Comparison of ENCODE assay signal across 9 cellular contexts in genomic region chr1:19398309-19398760, GRCh38.
DNase-seq lines count a peak whose midpoint lies in the region; ATAC-seq and TF ChIP-seq lines count a peak whose summit lies in the region.
"Had no signal": no experiment of that assay in that cellular context is flagged by ENCODE, and none has a peak within 500 bp of the region (broad histone marks: within the 10 kb centered on the region; RNA-seq: fewer than 3 reads in every experiment).

No MANE protein-coding gene starts in this region.

- H3K9me3 Mint-ChIP-seq in endodermal cell = no peaks in the 10 kb centered on the region

- H3K9me3 ChIP-seq in MG63 = no peaks in the 10 kb centered on the region
- H3K9me3 ChIP-seq in endodermal cell (ENCODE audit: control insufficient read depth, low read length) = no peaks in the 10 kb centered on the region
- no peaks in the 10 kb centered on the region for H3K9me3 ChIP-seq in trophoblast cell (ENCODE audit: insufficient read depth, low read depth, low read length)
- no peaks in the 10 kb centered on the region for H3K9me3 ChIP-seq in prostate gland
- H3K9me3 ChIP-seq: neutrophil had no signal

- H3K27ac ChIP-seq in endodermal cell (ENCODE audit: low read depth, low read length) (no peak overlapping the region), trophoblast cell (ENCODE audit: low read depth, low read length) (peak overlapping the region; percentile 66), prostate gland (no peak overlapping the region)
- H3K27ac ChIP-seq: neutrophil had no signal

- WGBS in endodermal cell (ENCODE audit: insufficient coverage in 1 of 2, insufficient read length in 1 of 2), 2 experiments = 94% methylated on average over 8 to 9 of the region's 9 CpGs
- WGBS in trophoblast cell (ENCODE audit: extremely low coverage, insufficient coverage, insufficient read length) = no CpG with 5 or more reads among the region's 9 CpGs
- WGBS in prostate gland = 64% methylated on average over 9 of the region's 9 CpGs

- H2AK5ac ChIP-seq in trophoblast cell (ENCODE audit: low read length) = no peak overlapping the region

- H3K79me2 ChIP-seq in trophoblast cell (ENCODE audit: control insufficient read depth, insufficient read depth, low read length, poor library complexity) = peaks cover 8% of the 10 kb centered on the region

- no peak overlapping the region for H2BK120ac ChIP-seq in trophoblast cell (ENCODE audit: insufficient read depth, low read length, poor library complexity)

- H3K4me1 ChIP-seq in endodermal cell (ENCODE audit: control insufficient read depth, insufficient read depth, low read length) = peaks cover 10% of the 10 kb centered on the region
- peaks cover 47 to 51% of the 10 kb centered on the region in 2 experiments for H3K4me1 ChIP-seq in trophoblast cell (ENCODE audit: control insufficient read depth in 1 of 2, insufficient read depth in 2 of 2, low read length in 2 of 2)
- H3K4me1 ChIP-seq in prostate gland (replicated peaks) = peaks cover 7% of the 10 kb centered on the region

- peak overlapping the region; percentile 36 for H3K27ac Mint-ChIP-seq in endodermal cell

- TF ChIP-seq CTCF in endodermal cell (conservative IDR thresholded peaks at IDR 0.05) (no peak), prostate gland (IDR thresholded peaks at IDR 0.05) (peak in 1 of 4 experiments; percentile 19)

- H3K9ac ChIP-seq in endodermal cell (ENCODE audit: extremely low read depth, low read length, poor library complexity, severe bottlenecking) (no peak overlapping the region), trophoblast cell (ENCODE audit: low read length) (no peak overlapping the region)

- peaks cover 13% of the 10 kb centered on the region for H3K36me3 Mint-ChIP-seq in endodermal cell (ENCODE audit: low read depth)

- TF ChIP-seq POLR2A in prostate gland (IDR thresholded peaks at IDR 0.05) = no peak

- H4K8ac ChIP-seq in trophoblast cell (ENCODE audit: low read depth, low read length) = peak overlapping the region; percentile 5

- peak overlapping the region; percentile 29 for H3K14ac ChIP-seq in trophoblast cell (ENCODE audit: low read length)

- H3K4me3 Mint-ChIP-seq in endodermal cell = no peak overlapping the region

- H2BK5ac ChIP-seq in trophoblast cell (ENCODE audit: low read depth, low read length, poor library complexity) = peak overlapping the region; percentile 37

- no peak overlapping the region for H4K12ac ChIP-seq in trophoblast cell (ENCODE audit: low read depth, low read length)

- peak overlapping the region; percentile 34 for H3K18ac ChIP-seq in trophoblast cell (ENCODE audit: low read length)

- H3K23ac ChIP-seq in trophoblast cell (ENCODE audit: low read length) = no peak overlapping the region

- no peak overlapping the region for H2BK12ac ChIP-seq in trophoblast cell (ENCODE audit: low read length)

- intact Hi-C loops in sciatic nerve (cut with DNase I) (no loop called here), prostate gland (cut with DNase I) (no loop called here)

- no peak overlapping the region for H3K4me3 ChIP-seq in MG63
- H3K4me3 ChIP-seq in endodermal cell (ENCODE audit: low read length) = no peak overlapping the region
- H3K4me3 ChIP-seq in trophoblast cell (ENCODE audit: low read depth, low read length) = no peak overlapping the region
- H3K4me3 ChIP-seq in prostate gland = no peak overlapping the region

- H3K79me1 ChIP-seq in trophoblast cell (ENCODE audit: low read length) = peaks cover 6% of the 10 kb centered on the region

- DNase-seq in CD1c-positive myeloid dendritic cell (ENCODE audit: extremely low spot score) = peak; percentile 72
- peak; percentile 57 for DNase-seq in MG63
- DNase-seq in endodermal cell = no peak
- peak; percentile 87 to 95 for DNase-seq in trophoblast cell
- no peak for DNase-seq in sciatic nerve (ENCODE audit: low spot score)
- DNase-seq in prostate gland (ENCODE audit: low spot score) = no peak
- no peak for DNase-seq in NCI-H2227 treated with DMSO at 0.1 percent for 48 hours (lab: John Stamatoyannopoulos, UW)

- no peak overlapping the region for H2AFZ ChIP-seq in trophoblast cell (ENCODE audit: insufficient read depth, low read length, poor library complexity)

- no peak overlapping the region for H3K4me2 ChIP-seq in trophoblast cell (ENCODE audit: low read length)

- H3K27me3 ChIP-seq in MG63 (no peaks in the 10 kb centered on the region), endodermal cell (ENCODE audit: control insufficient read depth, insufficient read depth, low read length, poor library complexity, severe bottlenecking) (no peaks in the 10 kb centered on the region), trophoblast cell (ENCODE audit: insufficient read depth, low read length) (no peaks in the 10 kb centered on the region), prostate gland (replicated peaks; ENCODE audit: insufficient read depth) (no peaks in the 10 kb centered on the region)
- H3K27me3 ChIP-seq: neutrophil had no signal

- H3K4ac ChIP-seq in trophoblast cell (ENCODE audit: low read depth, low read length) = no peak overlapping the region

- H3K36me3 ChIP-seq in MG63 (peaks cover 19% of the 10 kb centered on the region), endodermal cell (ENCODE audit: control insufficient read depth, insufficient read depth, low read length) (peaks cover 20% of the 10 kb centered on the region), trophoblast cell (ENCODE audit: control insufficient read depth in 1 of 2, insufficient read depth in 2 of 2, low read length in 2 of 2) (peaks cover 0 to 3% of the 10 kb centered on the region in 2 experiments), prostate gland (no peaks in the 10 kb centered on the region)

- H4K91ac ChIP-seq in trophoblast cell (ENCODE audit: low read depth, low read length) = peak overlapping the region; percentile 23

- no peaks in the 10 kb centered on the region for H3K27me3 Mint-ChIP-seq in endodermal cell (ENCODE audit: insufficient read depth)

- ATAC-seq in sciatic nerve (no peak), GM21367 (IDR thresholded peaks at IDR 0.05; ENCODE audit: unreplicated experiment) (no peak)

- H3K4me1 Mint-ChIP-seq in endodermal cell = peaks cover 24% of the 10 kb centered on the region

Comparison
In these comparisons a context has a peak if more than half of its experiments do, and no peak if none do; other contexts are left out.
1. DNase-seq: peak in CD1c-positive myeloid dendritic cell (single experiment), MG63 (single experiment) and trophoblast cell (2 of 2); none in endodermal cell (single experiment), sciatic nerve (single experiment), prostate gland (single experiment) and NCI-H2227 treated with DMSO at 0.1 percent for 48 hours (single experiment).